ENCODE assay signal across 2 cellular contexts in the genomic region with DNA sequence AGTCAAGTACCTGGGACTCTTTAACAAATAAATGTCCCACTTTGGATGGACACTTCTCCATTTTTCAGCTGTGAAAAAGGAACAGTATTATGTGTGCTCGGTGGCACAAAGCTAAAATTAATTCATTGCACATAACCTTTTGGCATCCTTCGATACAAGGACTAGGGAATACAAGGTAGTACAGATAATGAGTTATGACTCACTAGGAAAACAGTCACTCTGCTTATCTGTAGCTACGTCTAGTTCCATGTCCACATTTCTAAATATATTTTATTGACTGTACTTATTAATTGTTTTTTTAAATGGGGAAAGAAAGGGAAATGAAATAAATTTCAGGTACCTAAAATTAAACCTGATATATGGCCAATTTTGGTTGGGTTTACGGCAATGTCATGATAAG.
A peak's percentile ranks its signal among the peaks of the same experiment; 100 is the strongest.
TF ChIP-seq lines count a peak whose summit lies in the region.

No MANE protein-coding gene starts in this region.

TF ChIP-seq in HCT116, 20 proteins besides CTCF, POLR2A, EP300 and RAD21:
- peak; percentile 9; the same call in 1 of the 2 replicates for TF ChIP-seq JUND (IDR thresholded peaks at IDR 0.05)
- TF ChIP-seq EZH2 (IDR thresholded peaks at IDR 0.05), result no peak

TF ChIP-seq in endothelial cell of umbilical vein, 7 proteins besides CTCF, POLR2A, EP300 and RAD21:
- peak; percentile 50 for TF ChIP-seq JUN (IDR thresholded peaks at IDR 0.05; ENCODE audit: borderline replicate concordance, insufficient read depth, insufficient read length, low read depth)
- no peak for TF ChIP-seq MYC (IDR thresholded peaks at IDR 0.05; ENCODE audit: low read depth, low read length)
